In genomic region chr12:51364026-51364425, GRCh38 we compare ENCODE assay signal across 17 cellular contexts. TPM values are rescaled to one million over a fixed set of nuclear protein-coding genes. Genes with fewer than 3 reads are reported as not detected.
A peak's percentile ranks its signal among the peaks of the same experiment; 100 is the strongest.
DNase-seq lines count a peak whose midpoint lies in the region; ATAC-seq and TF ChIP-seq lines count a peak whose summit lies in the region.
"Had no signal": no experiment of that assay in that cellular context is flagged by ENCODE, and none has a peak within 500 bp of the region (broad histone marks: within the 10 kb centered on the region; RNA-seq: fewer than 3 reads in every experiment).

No MANE protein-coding gene starts in this region.

- in situ Hi-C loops in brain microvascular endothelial cell (cut with HindIII; ENCODE audit: low pct_ligation_motif_present, low sequenced_read_pairs), result no loop called here
- in situ Hi-C loops in HAP-1 (cut with MboI; ENCODE audit: low sequenced_read_pairs), result no loop called here

- TF ChIP-seq POLR2A in Peyer's patch (IDR thresholded peaks at IDR 0.05), result no peak
- TF ChIP-seq POLR2A in sigmoid colon (IDR thresholded peaks at IDR 0.05), result no peak

- intact Hi-C loops in sigmoid colon (cut with DNase I), result no loop called here

- peak in 2 of 3 donors; percentile 63 to 70 for DNase-seq in Peyer's patch
- DNase-seq in central memory CD8-positive, alpha-beta T cell (ENCODE audit: low spot score in 2 of 2), result no peak
- DNase-seq in mesothelial cell of epicardium (ENCODE audit: low spot score in 2 of 2, unreplicated experiment in 2 of 2), result no peak
- no peak for DNase-seq in stimulated activated naive B cell treated with anti-CD40 and anti-IgM and Interleukin-4, amounts not matched to agents 10 μg/mL and 1 μg/mL and 100 μg/mL, for 72 hours
- no peak for DNase-seq in brain microvascular endothelial cell
- no peak for DNase-seq in HAP-1 (ENCODE audit: low spot score in 2 of 2)
- DNase-seq in WTC11 (ENCODE audit: low spot score), result no peak
- DNase-seq in sigmoid colon, result no peak
- DNase-seq: 8988T; AML-193; Caco-2; CD8-positive, alpha-beta memory T cell; DND-41; GDM1 had no signal

- POLR2A ChIA-PET in WTC11 (lab: Charles Lee), result no interaction called here

- peak overlapping the region in 2 of 4 donors; percentile 30 to 46 for H3K27ac ChIP-seq in Peyer's patch
- no peak overlapping the region for H3K27ac ChIP-seq in brain microvascular endothelial cell
- H3K27ac ChIP-seq in sigmoid colon, result no peak overlapping the region
- H3K27ac ChIP-seq: BLaER1 had no signal

- H3K9me3 ChIP-seq in Peyer's patch (no peaks in the 10 kb centered on the region), HAP-1 (no peaks in the 10 kb centered on the region), sigmoid colon (no peaks in the 10 kb centered on the region)
- H3K9me3 ChIP-seq: BLaER1, Caco-2 had no signal

- H3K36me3 ChIP-seq in Peyer's patch, result peaks cover 0 to 3% (median 0%) of the 10 kb centered on the region in 3 donors
- no peaks in the 10 kb centered on the region for H3K36me3 ChIP-seq in brain microvascular endothelial cell (replicated peaks)
- H3K36me3 ChIP-seq in HAP-1 (replicated peaks), result no peaks in the 10 kb centered on the region; the same call in 1 of the 2 replicates
- H3K36me3 ChIP-seq in sigmoid colon, result no peaks in the 10 kb centered on the region
- H3K36me3 ChIP-seq: BLaER1 had no signal

- ATAC-seq in central memory CD8-positive, alpha-beta T cell (replicated peaks; ENCODE audit: extremely low read depth, poor library complexity, severe bottlenecking), result no peak
- ATAC-seq in stimulated activated naive B cell treated with anti-CD40 and anti-IgM and Interleukin-4, amounts not matched to agents 10 μg/mL and 1 μg/mL and 100 μg/mL, for 72 hours (replicated peaks), result no peak
- no peak for ATAC-seq in WTC11
- ATAC-seq: HCT116 had no signal

- H3K4me3 ChIP-seq in Peyer's patch (no peak overlapping the region), brain microvascular endothelial cell (ENCODE audit: low read depth, low read length) (no peak overlapping the region), HAP-1 (no peak overlapping the region), sigmoid colon (no peak overlapping the region)
- H3K4me3 ChIP-seq: BLaER1 had no signal

- H3K4me1 Mint-ChIP-seq in central memory CD8-positive, alpha-beta T cell, result peaks cover 6% of the 10 kb centered on the region
- H3K4me1 Mint-ChIP-seq in mesothelial cell of epicardium (peaks cover 19% of the 10 kb centered on the region), WTC11 (peaks cover 7% of the 10 kb centered on the region)
- peaks cover 46 to 74% of the 10 kb centered on the region in 2 donors for H3K4me1 Mint-ChIP-seq in stimulated activated naive B cell treated with anti-CD40 and anti-IgM and Interleukin-4, amounts not matched to agents 10 μg/mL and 1 μg/mL and 100 μg/mL, for 72 hours

- H3K9me3 Mint-ChIP-seq in central memory CD8-positive, alpha-beta T cell, result no peaks in the 10 kb centered on the region
- H3K9me3 Mint-ChIP-seq in mesothelial cell of epicardium (no peaks in the 10 kb centered on the region), WTC11 (no peaks in the 10 kb centered on the region)
- no peaks in the 10 kb centered on the region for H3K9me3 Mint-ChIP-seq in stimulated activated naive B cell treated with anti-CD40 and anti-IgM and Interleukin-4, amounts not matched to agents 10 μg/mL and 1 μg/mL and 100 μg/mL, for 72 hours
- H3K9me3 Mint-ChIP-seq: CD8-positive, alpha-beta memory T cell had no signal

- H3K36me3 Mint-ChIP-seq in central memory CD8-positive, alpha-beta T cell (ENCODE audit: insufficient read depth), result peaks cover 8% of the 10 kb centered on the region
- no peaks in the 10 kb centered on the region for H3K36me3 Mint-ChIP-seq in mesothelial cell of epicardium
- H3K36me3 Mint-ChIP-seq in stimulated activated naive B cell treated with anti-CD40 and anti-IgM and Interleukin-4, amounts not matched to agents 10 μg/mL and 1 μg/mL and 100 μg/mL, for 72 hours, result peaks cover 62 to 69% of the 10 kb centered on the region in 2 donors
- H3K36me3 Mint-ChIP-seq in WTC11, result peaks cover 4% of the 10 kb centered on the region

- H3K4me1 ChIP-seq in Peyer's patch (peaks cover 0 to 8% (median 5%) of the 10 kb centered on the region in 4 donors), HAP-1 (no peaks in the 10 kb centered on the region), sigmoid colon (no peaks in the 10 kb centered on the region)
- H3K4me1 ChIP-seq: Caco-2 had no signal

- H3K27ac Mint-ChIP-seq in central memory CD8-positive, alpha-beta T cell (ENCODE audit: low read depth), result peak overlapping the region; percentile 44
- H3K27ac Mint-ChIP-seq in mesothelial cell of epicardium (peak overlapping the region; percentile 22), WTC11 (no peak overlapping the region)
- peak overlapping the region; percentile 9 for H3K27ac Mint-ChIP-seq in stimulated activated naive B cell treated with anti-CD40 and anti-IgM and Interleukin-4, amounts not matched to agents 10 μg/mL and 1 μg/mL and 100 μg/mL, for 72 hours

- no peak overlapping the region for H3K4me3 Mint-ChIP-seq in central memory CD8-positive, alpha-beta T cell
- no peak overlapping the region for H3K4me3 Mint-ChIP-seq in mesothelial cell of epicardium
- H3K4me3 Mint-ChIP-seq in stimulated activated naive B cell treated with anti-CD40 and anti-IgM and Interleukin-4, amounts not matched to agents 10 μg/mL and 1 μg/mL and 100 μg/mL, for 72 hours, result no peak overlapping the region
- H3K4me3 Mint-ChIP-seq in WTC11, result no peak overlapping the region
- H3K4me3 Mint-ChIP-seq: CD8-positive, alpha-beta memory T cell had no signal

- H3K27me3 Mint-ChIP-seq in central memory CD8-positive, alpha-beta T cell, result no peaks in the 10 kb centered on the region
- H3K27me3 Mint-ChIP-seq in mesothelial cell of epicardium (ENCODE audit: low read depth) (no peaks in the 10 kb centered on the region), WTC11 (ENCODE audit: low read depth) (no peaks in the 10 kb centered on the region)
- no peaks in the 10 kb centered on the region for H3K27me3 Mint-ChIP-seq in stimulated activated naive B cell treated with anti-CD40 and anti-IgM and Interleukin-4, amounts not matched to agents 10 μg/mL and 1 μg/mL and 100 μg/mL, for 72 hours

- 89% methylated on average over 11 of the region's 11 CpGs for WGBS in sigmoid colon, 2 donors

- no peak for TF ChIP-seq EP300 in sigmoid colon (IDR thresholded peaks at IDR 0.05)

- no peaks in the 10 kb centered on the region for H3K27me3 ChIP-seq in Peyer's patch
- no peaks in the 10 kb centered on the region for H3K27me3 ChIP-seq in brain microvascular endothelial cell (replicated peaks)
- H3K27me3 ChIP-seq in HAP-1 (ENCODE audit: low read depth), result no peaks in the 10 kb centered on the region
- no peaks in the 10 kb centered on the region for H3K27me3 ChIP-seq in sigmoid colon

- no peak for TF ChIP-seq CTCF in Peyer's patch (IDR thresholded peaks at IDR 0.05)
- TF ChIP-seq CTCF in mesothelial cell of epicardium (IDR thresholded peaks at IDR 0.05; ENCODE audit: unreplicated experiment), result no peak
- no peak for TF ChIP-seq CTCF in brain microvascular endothelial cell (IDR thresholded peaks at IDR 0.05; ENCODE audit: low read depth, low read length, missing control alignments)
- TF ChIP-seq CTCF in WTC11 (IDR thresholded peaks at IDR 0.05), result no peak
- no peak for TF ChIP-seq CTCF in sigmoid colon (IDR thresholded peaks at IDR 0.05)

- CTCF ChIA-PET in WTC11 (lab: Charles Lee), result no interaction called here

TF ChIP-seq in WTC11, 78 proteins besides CTCF, POLR2A, EP300 and RAD21 (continues in another document):
- TF ChIP-seq ZNF423 (CRISPR knock-in tag; IDR thresholded peaks at IDR 0.05), result no peak
- TF ChIP-seq NFYB (CRISPR knock-in tag; conservative IDR thresholded peaks at IDR 0.05; ENCODE audit: low read depth), result no peak
- no peak for TF ChIP-seq ZNF396 (CRISPR knock-in tag; IDR thresholded peaks at IDR 0.05; ENCODE audit: borderline replicate concordance)
- no peak for TF ChIP-seq PRRX2 (CRISPR knock-in tag; IDR thresholded peaks at IDR 0.05)
- TF ChIP-seq FOXP4 (CRISPR knock-in tag; IDR thresholded peaks at IDR 0.05), result no peak
- no peak for TF ChIP-seq NFE2L1 (CRISPR knock-in tag; IDR thresholded peaks at IDR 0.05)
- no peak for TF ChIP-seq GABPB1 (CRISPR knock-in tag; IDR thresholded peaks at IDR 0.05)
- TF ChIP-seq E2F5 (CRISPR knock-in tag; IDR thresholded peaks at IDR 0.05), result no peak

RNA-seq across cellular contexts. Expression of gene CELA1, which starts 17.5 kb away (rescaled TPM):
- not detected for total RNA-seq in Peyer's patch
- not detected in 3 replicates for total RNA-seq in mesothelial cell of epicardium
- total RNA-seq in WTC11 (2021), result not detected in 3 replicates
- not detected for total RNA-seq in sigmoid colon
- not detected for polyA plus RNA-seq in sigmoid colon
- total RNA-seq: Caco-2; CD8-positive, alpha-beta memory T cell; H1 had no signal

RNA-seq across cellular contexts. Expression of gene GALNT6, which starts 27.2 kb away (rescaled TPM):
- total RNA-seq in Peyer's patch, result 10 to 100 TPM; 31.4 to 82.0 (median 54.9) TPM
- total RNA-seq in mesothelial cell of epicardium, result 12.8 to 14.3 TPM (median 13.8 TPM) in 3 replicates
- total RNA-seq in WTC11 (2021), result 11.0 to 18.3 TPM (median 11.2 TPM) in 3 replicates
- 1 to 10 TPM; 1.6 to 7.6 (median 4.6) TPM for total RNA-seq in sigmoid colon
- polyA plus RNA-seq in sigmoid colon, result 10 to 100 TPM in 1 of 3 donors, 1 to 10 TPM in 2; 3.7 to 10.6 (median 7.2) TPM

RNA-seq across cellular contexts. Expression of gene BIN2, which starts 40.1 kb away (rescaled TPM):
- 10 to 100 TPM in 1 of 4 donors, 1 to 10 TPM in 3; 2.3 to 38.0 (median 5.6) TPM for total RNA-seq in Peyer's patch
- total RNA-seq in mesothelial cell of epicardium, result 0.18 TPM in 1 of 3 replicates, not detected in the others
- 0.14 to 0.44 TPM (median 0.20 TPM) in 3 replicates for total RNA-seq in WTC11 (2021)
- 1 to 10 TPM; 2.3 to 4.2 (median 2.9) TPM for total RNA-seq in sigmoid colon
- 10 to 100 TPM in 2 of 3 donors, 1 to 10 TPM in 1; 7.4 to 21.2 (median 10.8) TPM for polyA plus RNA-seq in sigmoid colon
- total RNA-seq: H1 had no signal
- polyA plus RNA-seq: H1 had no signal

Comparison
In these comparisons a context has a peak if more than half of its experiments do, and no peak if none do; other contexts are left out.
1. DNase-seq: peak in Peyer's patch (2 of 3); none in central memory CD8-positive, alpha-beta T cell (0 of 2), mesothelial cell of epicardium (0 of 2), stimulated activated naive B cell treated with anti-CD40 and anti-IgM and Interleukin-4, amounts not matched to agents 10 μg/mL and 1 μg/mL and 100 μg/mL, for 72 hours (single experiment), brain microvascular endothelial cell (single experiment), HAP-1 (0 of 2), WTC11 (single experiment) and sigmoid colon (single experiment).